In genomic region chr14:27012641-27013040, GRCh38 we compare ENCODE assay signal across 5 cellular contexts.
"Had no signal": no experiment of that assay in that cellular context is flagged by ENCODE, and none has a peak within 500 bp of the region (broad histone marks: within the 10 kb centered on the region; RNA-seq: fewer than 3 reads in every experiment).

No MANE protein-coding gene starts in this region.

- ATAC-seq: HepG2, K562 had no signal

- DNase-seq: IMR-90, KBM-7, KG1 had no signal
